Comparison of ENCODE assay signal across 8 cellular contexts in genomic region chr13:20526664-20527063, GRCh38. TPM values are rescaled to one million over a fixed set of nuclear protein-coding genes. Genes with fewer than 3 reads are reported as not detected.
DNase-seq lines count a peak whose midpoint lies in the region; ATAC-seq and TF ChIP-seq lines count a peak whose summit lies in the region.

No MANE protein-coding gene starts in this region.

- H3K9me3 Mint-ChIP-seq in Caco-2 (ENCODE audit: unreplicated experiment) (peaks cover 5% of the 10 kb centered on the region), neural progenitor cell (no peaks in the 10 kb centered on the region)

- peaks cover 4% of the 10 kb centered on the region for H3K27me3 Mint-ChIP-seq in Caco-2 (ENCODE audit: insufficient read depth, unreplicated experiment)
- peaks cover 16% of the 10 kb centered on the region for H3K27me3 Mint-ChIP-seq in neural progenitor cell (ENCODE audit: insufficient read depth, low read depth)

- BruUV-seq in Caco-2 (replicated peaks; lab: Mats Ljungman, UMichigan), result no TSS peak

- H3K9me3 ChIP-seq in Caco-2, result peaks cover 8% of the 10 kb centered on the region
- H3K9me3 ChIP-seq in neural progenitor cell (ENCODE audit: low read depth), result no peaks in the 10 kb centered on the region

- peaks cover 12% of the 10 kb centered on the region for H3F3A ChIP-seq in neural progenitor cell (ENCODE audit: low read depth)

- peak overlapping the region; percentile 98 for H3K4me2 ChIP-seq in neural progenitor cell

- H3K36me3 Mint-ChIP-seq in Caco-2 (ENCODE audit: insufficient read depth, unreplicated experiment) (no peaks in the 10 kb centered on the region), neural progenitor cell (no peaks in the 10 kb centered on the region)

- H4K20me1 ChIP-seq in neural progenitor cell (ENCODE audit: low read depth), result peaks cover 4% of the 10 kb centered on the region

- H3K9ac ChIP-seq in neural progenitor cell, result no peak overlapping the region

- TF ChIP-seq CTCF in Caco-2 (IDR thresholded peaks at IDR 0.05; ENCODE audit: insufficient read depth in 1 of 2, low read depth in 1 of 2, low read length in 1 of 2, severe bottlenecking in 1 of 2, unreplicated experiment in 1 of 2), result no peak
- no peak for TF ChIP-seq CTCF in coronary artery (IDR thresholded peaks at IDR 0.05)
- no peak for TF ChIP-seq CTCF in neural progenitor cell (IDR thresholded peaks at IDR 0.05)

- peak overlapping the region; percentile 95 for H3K4me3 ChIP-seq in Caco-2 (ENCODE audit: low read depth, low read length)
- peak overlapping the region; percentile 97 for H3K4me3 ChIP-seq in coronary artery
- peak overlapping the region; percentile 94 for H3K4me3 ChIP-seq in neural progenitor cell

- H3K4me1 ChIP-seq in Caco-2 (no peaks in the 10 kb centered on the region), neural progenitor cell (peaks cover 4% of the 10 kb centered on the region)

- H3K27me3 ChIP-seq in Caco-2 (replicated peaks; ENCODE audit: control insufficient read depth, insufficient read depth, low read length) (no peaks in the 10 kb centered on the region), neural progenitor cell (peaks cover 64% of the 10 kb centered on the region)

- no peak overlapping the region for H3K27ac Mint-ChIP-seq in Caco-2 (ENCODE audit: unreplicated experiment)
- no peak overlapping the region for H3K27ac Mint-ChIP-seq in neural progenitor cell

- peaks cover 7% of the 10 kb centered on the region for H3K4me1 Mint-ChIP-seq in Caco-2 (ENCODE audit: low read depth, unreplicated experiment)
- H3K4me1 Mint-ChIP-seq in neural progenitor cell, result peaks cover 6% of the 10 kb centered on the region

- no peaks in the 10 kb centered on the region for H3K79me2 ChIP-seq in neural progenitor cell (ENCODE audit: low read depth)

- DNase-seq in Caco-2, result no peak
- peak; percentile 11 for DNase-seq in NCI-H146 (lab: John Stamatoyannopoulos, UW)
- no peak for DNase-seq in coronary artery (ENCODE audit: low spot score)
- no peak for DNase-seq in neural progenitor cell (ENCODE audit: low spot score)
- DNase-seq in GDM1 (lab: John Stamatoyannopoulos, UW), result no peak
- no peak for DNase-seq in NCI-H1436 (lab: John Stamatoyannopoulos, UW)

- CTCF ChIA-PET in Caco-2 (lab: Charles Lee), result no interaction called here

- no peak overlapping the region for H2AFZ ChIP-seq in neural progenitor cell (replicated peaks)

- H3K36me3 ChIP-seq in Caco-2 (ENCODE audit: control insufficient read depth, insufficient read depth, low read length) (no peaks in the 10 kb centered on the region), neural progenitor cell (no peaks in the 10 kb centered on the region)

- peak overlapping the region; percentile 68 for H3K4me3 Mint-ChIP-seq in Caco-2 (ENCODE audit: unreplicated experiment)
- peak overlapping the region; percentile 82 for H3K4me3 Mint-ChIP-seq in neural progenitor cell

- POLR2A ChIA-PET in Caco-2 (lab: Charles Lee), result no interaction called here

- intact Hi-C loops in Caco-2 (cut with micrococcal nuclease; ENCODE audit: unreplicated experiment), result loop anchor here (1.0 kb wide), 1 partner anchor 41 kb away; the partner anchor contains the start of gene IFT88

- H3K27ac ChIP-seq in coronary artery, result peak overlapping the region; percentile 68 to 93
- H3K27ac ChIP-seq in neural progenitor cell, result no peak overlapping the region

- ATAC-seq in GM19395 (IDR thresholded peaks at IDR 0.05; ENCODE audit: unreplicated experiment) (no peak), HG03442 (IDR thresholded peaks at IDR 0.05; ENCODE audit: unreplicated experiment) (no peak)

RNA-seq across cellular contexts. Expression of gene CRYL1, which starts 1.0 kb away (rescaled TPM):
- total RNA-seq in Caco-2 (2022), result 4.3 and 6.7 TPM in 2 replicates
- 0.37 and 3.6 TPM in 2 replicates for total RNA-seq in neural progenitor cell (ENCODE audit: low replicate concordance)

RNA-seq across cellular contexts. Expression of gene IFT88, which starts 40.3 kb away (rescaled TPM):
- total RNA-seq in Caco-2 (2022), result 12.1 and 12.4 TPM in 2 replicates
- 13.8 and 18.4 TPM in 2 replicates for total RNA-seq in neural progenitor cell (ENCODE audit: low replicate concordance)
